ENCODE assay signal across 8 cellular contexts in genomic region chr2:170396799-170397459, GRCh38.
DNase-seq lines count a peak whose midpoint lies in the region; ATAC-seq, FAIRE-seq and TF ChIP-seq lines count a peak whose summit lies in the region.
"Had no signal": no experiment of that assay in that cellular context is flagged by ENCODE, and none has a peak within 500 bp of the region (broad histone marks: within the 10 kb centered on the region; RNA-seq: fewer than 3 reads in every experiment).

No MANE protein-coding gene starts in this region.

- TF ChIP-seq EP300 in K562 (IDR thresholded peaks at IDR 0.05; ENCODE audit: low read length) = no peak

- intact Hi-C loops in K562 (cut with micrococcal nuclease) = loop anchor here (2.0 kb wide), 1 partner anchor 72 kb away; no protein-coding TSS in a partner anchor

- H2AFZ ChIP-seq in K562 (ENCODE audit: low read depth, low read length) = peak overlapping the region; percentile 14; the same call in 1 of the 2 replicates

- no peaks in the 10 kb centered on the region for H4K20me1 ChIP-seq in K562 (replicated peaks; ENCODE audit: control insufficient read depth, insufficient read depth, low read length)

- TF ChIP-seq RAD21 in K562 (CRISPR knock-in tag; conservative IDR thresholded peaks at IDR 0.05 in 1 of 2, IDR thresholded peaks at IDR 0.05 in 1 of 2) = peak; percentile 70 to 83

- H3K79me2 ChIP-seq in K562 (ENCODE audit: control insufficient read depth, insufficient read depth, low read length) = no peaks in the 10 kb centered on the region

- no peak overlapping the region for H3K27ac ChIP-seq in K562 (ENCODE audit: extremely low read depth, low read depth, low read length)
- H3K27ac ChIP-seq: ascending aorta had no signal

- H3K9ac ChIP-seq in K562 (ENCODE audit: insufficient read depth in 1 of 2, low read depth in 2 of 2, low read length in 2 of 2) = no peak overlapping the region

- DNase-seq in GM12892 (ENCODE audit: insufficient read length) (no peak), NCI-H1694 treated with DMSO at 0.1 percent for 48 hours (lab: John Stamatoyannopoulos, UW) (peak; percentile 58), K562 (ENCODE audit: extremely low read depth in 1 of 4, low spot score in 3 of 4) (peak in 2 of 4 experiments; percentile 37 to 39), progenitor cell of endocrine pancreas (ENCODE audit: low spot score, unreplicated experiment) (no peak), putamen (ENCODE audit: low spot score) (no peak)
- no peak for DNase-seq in stimulated activated naive CD4-positive, alpha-beta T cell treated with Interleukin-2 at 50 U/mL for 16 hours (lab: John Stamatoyannopoulos, UW)

- TF ChIP-seq POLR2A in GM12892 (IDR thresholded peaks at IDR 0.05; ENCODE audit: low read depth, low read length) (no peak), K562 (conservative IDR thresholded peaks at IDR 0.05) (no peak)

- no peak overlapping the region for H3K4me3 ChIP-seq in K562
- H3K4me3 ChIP-seq: ascending aorta had no signal

- H3K9me3 ChIP-seq in K562 (replicated peaks; ENCODE audit: control insufficient read depth, insufficient read depth, low read depth, low read length) = no peaks in the 10 kb centered on the region
- H3K9me3 ChIP-seq: ascending aorta had no signal

- peak; percentile 77 for ATAC-seq in K562
- ATAC-seq in GM21367 (IDR thresholded peaks at IDR 0.05; ENCODE audit: unreplicated experiment) = no peak

- no TSS peak for BruUV-seq in K562 (replicated peaks; lab: Mats Ljungman, UMichigan)

- no peak overlapping the region for H3K4me3 Mint-ChIP-seq in progenitor cell of endocrine pancreas (ENCODE audit: low read depth)

- TF ChIP-seq CTCF in K562 (IDR thresholded peaks at IDR 0.05 in 2 of 3, conservative IDR thresholded peaks at IDR 0.05 in 1 of 3; ENCODE audit: insufficient read depth in 2 of 3, low read depth in 1 of 3, low read length in 3 of 3) = peak; percentile 42 to 71 (median 48); a peak in 4 of 6 replicates
- peak; percentile 15 for TF ChIP-seq CTCF in progenitor cell of endocrine pancreas (IDR thresholded peaks at IDR 0.05; ENCODE audit: unreplicated experiment)

- H3K9me3 Mint-ChIP-seq in progenitor cell of endocrine pancreas (ENCODE audit: low read depth) = no peaks in the 10 kb centered on the region

- peaks cover 1% of the 10 kb centered on the region for H3K4me1 Mint-ChIP-seq in progenitor cell of endocrine pancreas (ENCODE audit: low read depth)

- FAIRE-seq in GM12892 (lab: Jason Lieb, UNC) (peak; percentile 48), K562 (lab: Jason Lieb, UNC) (peak; percentile 40)

- H3K4me1 ChIP-seq in K562 (replicated peaks in 1 of 2; ENCODE audit: control insufficient read depth in 2 of 2, insufficient read depth in 2 of 2, low read length in 2 of 2) = peaks cover 0 to 9% of the 10 kb centered on the region in 2 experiments; a peak in 1 of 5 replicates
- H3K4me1 ChIP-seq: ascending aorta had no signal

- in situ Hi-C loops in K562 (cut with MboI) = no loop called here

- H3K4me2 ChIP-seq in K562 (ENCODE audit: insufficient read depth, low read length) = no peak overlapping the region

- H3K27me3 Mint-ChIP-seq in progenitor cell of endocrine pancreas = peaks cover 21% of the 10 kb centered on the region

- no peaks in the 10 kb centered on the region for H3K36me3 ChIP-seq in K562 (ENCODE audit: control insufficient read depth, insufficient read depth, low read length)
- H3K36me3 ChIP-seq: ascending aorta had no signal

- no peaks in the 10 kb centered on the region for H3K9me1 ChIP-seq in K562 (ENCODE audit: control insufficient read depth, insufficient read depth, low read length)

- no peaks in the 10 kb centered on the region for H3K27me3 ChIP-seq in K562 (ENCODE audit: control insufficient read depth in 2 of 2, insufficient read depth in 2 of 2, low read length in 2 of 2)
- H3K27me3 ChIP-seq: ascending aorta had no signal

- no peaks in the 10 kb centered on the region for H3K36me3 Mint-ChIP-seq in progenitor cell of endocrine pancreas (ENCODE audit: insufficient read depth)

- 18% methylated on average over 5 of the region's 5 CpGs for WGBS in K562 (ENCODE audit: insufficient coverage, low coverage, missing lambda C conversion rate)

- H3K27ac Mint-ChIP-seq in progenitor cell of endocrine pancreas = no peak overlapping the region

- POLR2A ChIA-PET in K562 (lab: Yijun Ruan, JAX) = no interaction called here

- CTCF ChIA-PET in K562 (lab: Yijun Ruan, JAX; ENCODE audit: low intra/inter-chr PET ratio) = interaction anchor here (0.7 to 1.9 kb wide), 2 partner anchors 416 to 419 kb away, joined by 5 to 23 read pairs; no protein-coding TSS in a partner anchor

TF ChIP-seq in K562, 482 proteins besides CTCF, POLR2A, EP300 and RAD21:
- TF ChIP-seq FOSL1 (tag; conservative IDR thresholded peaks at IDR 0.05) = 0 out of 2 replicates have a peak, but pooled peaks have one; percentile 16
- TF ChIP-seq TBL1XR1 (IDR thresholded peaks at IDR 0.05; ENCODE audit: low read length in 2 of 2) = peak in 1 of 2 experiments; percentile 45; a peak in 1 of 4 replicates
- TF ChIP-seq TCF3 (CRISPR knock-in tag; IDR thresholded peaks at IDR 0.05) = peak; percentile 21; the same call in 1 of the 2 replicates
- TF ChIP-seq SMC3 (conservative IDR thresholded peaks at IDR 0.05; ENCODE audit: insufficient read depth, low read depth, low read length) = peak; percentile 29; the same call in 1 of the 2 replicates
- TF ChIP-seq CEBPG (CRISPR knock-in tag; IDR thresholded peaks at IDR 0.05) = no peak
- TF ChIP-seq CEBPG (tag; conservative IDR thresholded peaks at IDR 0.05 in 1 of 2, IDR thresholded peaks at IDR 0.05 in 1 of 2) = peak in 1 of 2 experiments; percentile 14; a peak in 1 of 4 replicates
- TF ChIP-seq SPI1 (IDR thresholded peaks at IDR 0.05; ENCODE audit: borderline replicate concordance, low read depth, low read length) = peak; percentile 10; the same call in 1 of the 2 replicates
- 0 out of 2 replicates have a peak, but pooled peaks have one; percentile 51 for TF ChIP-seq ARID3A (IDR thresholded peaks at IDR 0.05; ENCODE audit: borderline replicate concordance, low read depth, low read length)
- TF ChIP-seq CEBPB (tag; IDR thresholded peaks at IDR 0.05) = peak; percentile 41; the same call in 1 of the 2 replicates
- no peak for TF ChIP-seq NCOA2 (IDR thresholded peaks at IDR 0.05; ENCODE audit: partially characterized antibody in 2 of 2)
- TF ChIP-seq ELF1 (tag; IDR thresholded peaks at IDR 0.05) = peak; percentile 47; the same call in 1 of the 2 replicates
- TF ChIP-seq PYGO2 (tag; IDR thresholded peaks at IDR 0.05) = no peak
- 0 out of 4 replicates have a peak, but pooled peaks of 1 of the 2 experiments have one; percentile 13 for TF ChIP-seq RCOR1 (IDR thresholded peaks at IDR 0.05; ENCODE audit: borderline replicate concordance in 1 of 2, low read depth in 2 of 2, low read length in 2 of 2)
- no peak for TF ChIP-seq ZFX (CRISPR knock-in tag; IDR thresholded peaks at IDR 0.05)
- peak; percentile 31; the same call in 1 of the 2 replicates for TF ChIP-seq DEAF1 (CRISPR knock-in tag; IDR thresholded peaks at IDR 0.05)
- no peak for TF ChIP-seq LEF1 (IDR thresholded peaks at IDR 0.05)
